Comparison of ENCODE assay signal across 19 cellular contexts in the genomic region with DNA sequence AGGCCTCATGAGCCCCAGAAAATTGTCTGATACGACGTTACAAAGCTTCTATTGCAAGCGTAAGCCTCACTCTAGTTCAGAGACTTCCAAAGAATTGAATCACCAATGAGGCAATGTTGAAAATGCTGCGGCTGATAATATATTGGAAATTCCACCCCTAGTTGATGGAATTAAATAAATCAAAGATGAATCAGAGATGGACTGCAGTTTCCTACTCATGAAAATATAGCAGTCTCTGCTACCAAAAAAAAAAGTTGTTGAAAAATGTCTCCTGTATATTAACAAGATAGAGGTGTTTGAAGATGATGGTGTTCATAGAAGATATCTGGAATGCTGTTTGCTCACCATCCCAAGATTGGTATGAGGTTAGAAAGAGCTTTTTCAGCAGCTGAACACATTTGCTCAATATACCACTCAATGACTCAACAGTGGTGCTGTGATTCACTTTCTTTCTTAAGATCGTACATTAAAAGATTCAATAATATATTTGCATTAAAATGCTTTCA.
A peak's percentile ranks its signal among the peaks of the same experiment; 100 is the strongest.
DNase-seq lines count a peak whose midpoint lies in the region; ATAC-seq, FAIRE-seq and TF ChIP-seq lines count a peak whose summit lies in the region.
"Had no signal": no experiment of that assay in that cellular context is flagged by ENCODE, and none has a peak within 500 bp of the region (broad histone marks: within the 10 kb centered on the region; RNA-seq: fewer than 3 reads in every experiment).

No MANE protein-coding gene starts in this region.

- no peaks in the 10 kb centered on the region for H3K9me2 ChIP-seq in GM23248 (ENCODE audit: insufficient read depth)

- H3K4me3 ChIP-seq in GM23248 = 0 out of 2 replicates have a peak overlapping the region, but pooled peaks have one; percentile 27
- no peak overlapping the region for H3K4me3 ChIP-seq in fibroblast of the aortic adventitia (ENCODE audit: low read depth, low read length)
- no peak overlapping the region for H3K4me3 ChIP-seq in small intestine (ENCODE audit: low read depth in 1 of 2, low read length in 2 of 2)
- H3K4me3 ChIP-seq: body of pancreas, dorsolateral prefrontal cortex, esophagus squamous epithelium, left lung, stomach had no signal

- H3K9me3 Mint-ChIP-seq in WTC11 = peaks cover 8% of the 10 kb centered on the region; the same call in 1 of the 2 replicates

- H3K4me2 ChIP-seq in GM23248 (ENCODE audit: unreplicated experiment) = peak overlapping the region; percentile 42

- no peak overlapping the region for H2AFZ ChIP-seq in GM23248

- no peaks in the 10 kb centered on the region for H4K20me1 ChIP-seq in GM23248 (ENCODE audit: insufficient read depth)

- intact Hi-C loops in Right ventricle myocardium superior (cut with DNase I) = no loop called here

- H3K27ac ChIP-seq in GM23248 (peak overlapping the region; percentile 37), small intestine (ENCODE audit: low read depth in 1 of 2, low read length in 1 of 2) (no peak overlapping the region)
- H3K27ac ChIP-seq: body of pancreas, dorsolateral prefrontal cortex, esophagus squamous epithelium, stomach had no signal

- no peak overlapping the region for H3K9ac ChIP-seq in GM23248

- CTCF ChIA-PET in WTC11 (lab: Charles Lee) = no interaction called here

- no peaks in the 10 kb centered on the region for H3K79me2 ChIP-seq in GM23248 (ENCODE audit: insufficient read depth)

- 41 to 46% methylated on average over 5 of the region's 5 CpGs for WGBS in GM23248 (ENCODE audit: low coverage in 1 of 2, low lambda C conversion rate in 2 of 2, missing lambda C conversion rate in 2 of 2), 2 experiments
- 82 to 88% (median 88%) methylated on average over 5 of the region's 5 CpGs for WGBS in small intestine, 3 donors

- no peaks in the 10 kb centered on the region; the same call in 1 of the 2 replicates for H3K27me3 Mint-ChIP-seq in WTC11 (ENCODE audit: low read depth)
- H3K27me3 Mint-ChIP-seq: activated CD8-positive, alpha-beta memory T cell treated with anti-CD3 and anti-CD28 coated beads, Interleukin-2, amount 10 ng/mL, durations not matched to agents 7 days and 5 days had no signal

- H3K27ac Mint-ChIP-seq in WTC11 = 0 out of 2 replicates have a peak overlapping the region, but pooled peaks have one; percentile 46
- H3K27ac Mint-ChIP-seq: activated CD8-positive, alpha-beta memory T cell treated with anti-CD3 and anti-CD28 coated beads, Interleukin-2, amount 10 ng/mL, durations not matched to agents 7 days and 5 days had no signal

- in situ Hi-C loops in GM23248 (cut with MboI) = no loop called here

- no peak overlapping the region for H3K4me3 Mint-ChIP-seq in WTC11
- H3K4me3 Mint-ChIP-seq: activated CD8-positive, alpha-beta memory T cell treated with anti-CD3 and anti-CD28 coated beads, Interleukin-2, amount 10 ng/mL, durations not matched to agents 7 days and 5 days had no signal

- TF ChIP-seq CTCF in WTC11 (IDR thresholded peaks at IDR 0.05) = no peak
- TF ChIP-seq CTCF in fibroblast of the aortic adventitia (IDR thresholded peaks at IDR 0.05; ENCODE audit: insufficient read depth, low read length) = no peak

- H3K4me1 Mint-ChIP-seq in WTC11 = peaks cover 35% of the 10 kb centered on the region
- H3K4me1 Mint-ChIP-seq: activated CD8-positive, alpha-beta memory T cell treated with anti-CD3 and anti-CD28 coated beads, Interleukin-2, amount 10 ng/mL, durations not matched to agents 7 days and 5 days had no signal

- DNase-seq in GM23248 (peak; percentile 84), WTC11 (ENCODE audit: low spot score) (no peak), fibroblast of the aortic adventitia (ENCODE audit: low read depth) (peak; percentile 16), small intestine (no peak), hippocampal formation (lab: John Stamatoyannopoulos, UW) (no peak), Right ventricle myocardium superior (no peak), COLO829 (ENCODE audit: low spot score) (no peak)
- DNase-seq: activated CD4-positive, alpha-beta T cell treated with anti-CD3 and anti-CD28 coated beads for 1 hour; activated CD8-positive, alpha-beta memory T cell treated with anti-CD3 and anti-CD28 coated beads, Interleukin-2, amount 10 ng/mL, durations not matched to agents 7 days and 5 days; activated gamma-delta T cell treated with Interleukin-2 at 50 U/mL for 16 hours; body of pancreas; dorsolateral prefrontal cortex; esophagus squamous epithelium; left lung; NCI-H774; RPMI8226; stomach; T-helper 2 cell had no signal

- peaks cover 14% of the 10 kb centered on the region for H3F3A ChIP-seq in GM23248 (ENCODE audit: insufficient read depth)

- H3K9me3 ChIP-seq in GM23248 (ENCODE audit: low read depth) (no peaks in the 10 kb centered on the region), small intestine (ENCODE audit: control insufficient read depth, low read depth) (no peaks in the 10 kb centered on the region)
- H3K9me3 ChIP-seq: body of pancreas, esophagus squamous epithelium, left lung, stomach had no signal

- POLR2A ChIA-PET in WTC11 (lab: Charles Lee) = no interaction called here

- peak; percentile 36 for FAIRE-seq in small intestine (lab: Jason Lieb, UNC)

- no peaks in the 10 kb centered on the region; the same call in 1 of the 2 replicates for H3K36me3 Mint-ChIP-seq in WTC11
- H3K36me3 Mint-ChIP-seq: activated CD8-positive, alpha-beta memory T cell treated with anti-CD3 and anti-CD28 coated beads, Interleukin-2, amount 10 ng/mL, durations not matched to agents 7 days and 5 days had no signal

- ATAC-seq in WTC11 (no peak), HG02610 (IDR thresholded peaks at IDR 0.05; ENCODE audit: unreplicated experiment) (no peak), Right ventricle myocardium superior (ENCODE audit: poor library complexity) (no peak)
- ATAC-seq: activated CD8-positive, alpha-beta memory T cell treated with anti-CD3 and anti-CD28 coated beads, Interleukin-2, amount 10 ng/mL, durations not matched to agents 7 days and 5 days; body of pancreas; left lung had no signal

- H3K27me3 ChIP-seq in GM23248 (replicated peaks; ENCODE audit: insufficient read depth) (no peaks in the 10 kb centered on the region), small intestine (ENCODE audit: control insufficient read depth in 2 of 2, insufficient read depth in 2 of 2, low read length in 2 of 2) (no peaks in the 10 kb centered on the region)
- H3K27me3 ChIP-seq: body of pancreas, esophagus squamous epithelium, left lung, stomach had no signal

- H3K4me1 ChIP-seq in GM23248 (ENCODE audit: insufficient read depth) (peaks cover 36% of the 10 kb centered on the region), small intestine (ENCODE audit: control insufficient read depth in 2 of 2, insufficient read depth in 1 of 2, low read depth in 1 of 2, low read length in 1 of 2) (no peaks in the 10 kb centered on the region)

- H3K36me3 ChIP-seq in GM23248 (ENCODE audit: low read depth) = no peaks in the 10 kb centered on the region
- H3K36me3 ChIP-seq in small intestine (ENCODE audit: control insufficient read depth in 2 of 2, insufficient read depth in 2 of 2, low read length in 2 of 2) = no peaks in the 10 kb centered on the region
- H3K36me3 ChIP-seq: esophagus squamous epithelium, left lung, stomach had no signal

TF ChIP-seq in WTC11, 78 proteins besides CTCF, POLR2A, EP300 and RAD21 (continues in another document):
- TF ChIP-seq MLX (CRISPR knock-in tag; IDR thresholded peaks at IDR 0.05) (no peak), NFATC4 (CRISPR knock-in tag; IDR thresholded peaks at IDR 0.05) (no peak), AR (CRISPR knock-in tag; IDR thresholded peaks at IDR 0.05) (no peak), FOXP1 (CRISPR knock-in tag; IDR thresholded peaks at IDR 0.05; ENCODE audit: borderline replicate concordance) (no peak)
- TF ChIP-seq, protein P1, sequence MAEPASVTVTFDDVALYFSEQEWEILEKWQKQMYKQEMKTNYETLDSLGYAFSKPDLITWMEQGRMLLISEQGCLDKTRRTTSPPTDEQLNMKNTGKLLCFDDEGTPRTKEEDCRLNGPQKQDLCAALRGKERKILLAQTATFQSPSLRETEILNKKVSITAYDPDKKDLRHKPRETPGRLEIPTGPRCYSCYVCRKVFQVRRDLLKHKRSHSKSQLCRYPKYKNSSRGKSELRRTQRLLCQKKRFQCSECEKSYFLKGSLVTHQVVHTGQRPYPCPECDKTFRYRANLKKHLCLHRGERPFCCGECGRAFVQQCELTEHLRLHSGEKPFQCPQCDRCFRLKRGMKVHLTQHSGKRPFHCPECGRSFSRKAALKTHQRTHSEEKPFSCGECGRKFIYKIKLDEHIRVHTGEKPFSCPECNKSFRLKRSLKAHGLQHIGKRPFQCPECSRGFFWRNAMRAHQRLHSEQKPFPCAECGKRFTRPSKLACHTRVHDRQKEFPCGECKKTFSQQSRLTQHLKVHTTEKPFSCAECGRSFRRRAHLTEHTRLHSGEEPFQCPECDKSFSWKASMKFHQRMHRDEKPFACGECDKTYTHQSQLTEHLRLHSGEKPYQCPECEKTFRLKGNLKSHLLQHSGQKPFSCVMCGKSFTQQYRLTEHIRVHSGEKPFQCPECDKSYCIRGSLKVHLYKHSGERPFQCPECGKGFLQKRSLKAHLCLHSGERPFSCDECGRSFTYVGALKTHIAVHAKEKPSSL (CRISPR knock-in tag; conservative IDR thresholded peaks at IDR 0.05) = no peak

Comparison
In these comparisons a context has a peak if more than half of its experiments do, and no peak if none do; other contexts are left out.
1. DNase-seq: peak in GM23248 (single experiment) and fibroblast of the aortic adventitia (single experiment); none in WTC11 (single experiment), small intestine (single experiment), hippocampal formation (0 of 2), Right ventricle myocardium superior (single experiment) and COLO829 (single experiment).